In genomic region chr2:148614024-148614331, GRCh38 we compare ENCODE assay signal across 1 cellular context.
TF ChIP-seq lines count a peak whose summit lies in the region.

No MANE protein-coding gene starts in this region.

TF ChIP-seq in A549, 52 proteins besides CTCF, POLR2A, EP300 and RAD21 (continued from another document):
- TF ChIP-seq EHF (CRISPR knock-in tag; IDR thresholded peaks at IDR 0.05), result no peak
